Comparison of ENCODE assay signal across 4 cellular contexts in the genomic region with DNA sequence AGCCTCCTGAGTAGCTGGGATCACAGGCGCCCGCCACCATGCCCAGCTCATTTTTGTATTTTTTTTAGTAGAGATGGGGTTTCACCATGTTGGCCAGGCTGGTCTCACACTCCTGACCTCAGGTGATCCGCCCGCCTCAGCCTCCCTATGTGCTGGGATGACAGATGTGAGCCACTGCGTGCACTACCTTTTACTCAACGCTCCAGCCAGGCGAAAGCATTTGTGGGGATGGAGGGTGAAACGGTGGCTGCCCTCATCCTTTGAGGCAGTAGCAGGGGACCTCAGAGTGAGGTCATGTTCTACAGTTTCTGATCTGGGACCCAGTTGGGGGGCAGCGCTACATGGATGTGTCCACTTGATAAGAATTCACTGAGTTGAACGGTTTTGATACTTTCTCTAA.
"Had no signal": no experiment of that assay in that cellular context is flagged by ENCODE, and none has a peak within 500 bp of the region (broad histone marks: within the 10 kb centered on the region; RNA-seq: fewer than 3 reads in every experiment).

No MANE protein-coding gene starts in this region.

- H3K4me2 ChIP-seq: GM23338 had no signal

- H3K4me3 Mint-ChIP-seq: GM23338, H9 had no signal

- H3K27ac Mint-ChIP-seq: GM23338 had no signal

- H3K4me3 ChIP-seq: GM23338 had no signal

- H2AFZ ChIP-seq: GM23338 had no signal

- ATAC-seq: GM23338 had no signal

- H3K4me1 Mint-ChIP-seq: H9 had no signal

- DNase-seq: H9, HCEC 1CT, IMR-90 had no signal
